In the genomic region with DNA sequence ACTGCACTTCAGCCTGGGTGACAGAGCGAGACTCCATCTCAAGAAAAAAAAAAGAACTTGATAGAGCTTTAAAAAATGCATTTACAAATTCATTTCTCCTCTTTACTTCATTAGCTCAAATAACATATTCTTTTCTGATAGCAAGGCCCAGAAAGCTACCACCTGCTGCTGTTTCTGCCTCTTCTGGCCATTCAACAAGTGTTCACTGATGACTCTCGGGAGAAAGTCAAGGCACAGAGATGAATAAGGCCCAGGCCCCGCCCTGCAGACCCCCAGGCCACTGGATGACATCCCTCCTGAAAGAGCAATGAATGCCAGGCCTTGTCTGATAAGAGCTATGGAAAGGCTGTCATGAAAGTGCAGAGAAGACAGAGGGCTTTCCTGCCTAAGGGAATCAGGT, we compare ENCODE assay signal across 14 cellular contexts. TPM values are rescaled to one million over a fixed set of nuclear protein-coding genes. Genes with fewer than 3 reads are reported as not detected.
A peak's percentile ranks its signal among the peaks of the same experiment; 100 is the strongest.
DNase-seq lines count a peak whose midpoint lies in the region; ATAC-seq and TF ChIP-seq lines count a peak whose summit lies in the region.
"Had no signal": no experiment of that assay in that cellular context is flagged by ENCODE, and none has a peak within 500 bp of the region (broad histone marks: within the 10 kb centered on the region; RNA-seq: fewer than 3 reads in every experiment).

No MANE protein-coding gene starts in this region.

- TF ChIP-seq CTCF in SK-N-SH (IDR thresholded peaks at IDR 0.05) (no peak), natural killer cell (IDR thresholded peaks at IDR 0.05) (no peak)

- H3K9me3 ChIP-seq in SK-N-SH: no peaks in the 10 kb centered on the region
- H3K9me3 ChIP-seq: HAP-1 had no signal

- no peak overlapping the region for H3K27ac ChIP-seq in SK-N-SH (ENCODE audit: low read depth in 2 of 2, low read length in 1 of 2)
- H3K27ac ChIP-seq: 22Rv1, C4-2B had no signal

- POLR2A ChIA-PET in SK-N-SH (lab: Yijun Ruan, JAX): no interaction called here
- POLR2A ChIA-PET in activated CD4-positive, alpha-beta memory T cell treated with anti-CD3 and anti-CD28 coated beads, Interleukin-2, amount 10 ng/mL, durations not matched to agents 7 days and 5 days (lab: Charles Lee): interaction anchor here (0.9 to 1.0 kb wide), 2 partner anchors 76 to 134 kb away, joined by 3 to 4 read pairs; no protein-coding TSS in a partner anchor

- TF ChIP-seq RAD21 in SK-N-SH (IDR thresholded peaks at IDR 0.05; ENCODE audit: low read length): no peak

- CTCF ChIA-PET in SK-N-SH (lab: Yijun Ruan, JAX): interaction anchor here (0.8 to 5.2 kb wide), 5 partner anchors 9 to 335 kb away, joined by 3 to 20 read pairs (median 5); no protein-coding TSS in a partner anchor
- CTCF ChIA-PET in activated CD4-positive, alpha-beta memory T cell treated with anti-CD3 and anti-CD28 coated beads, Interleukin-2, amount 10 ng/mL, durations not matched to agents 7 days and 5 days (lab: Charles Lee): interaction anchor here (1.2 to 3.4 kb wide), 4 partner anchors 9 to 335 kb away, joined by 5 to 15 read pairs (median 10); a partner anchor contains a TSS

- H3K79me2 ChIP-seq in SK-N-SH (ENCODE audit: insufficient read depth): no peaks in the 10 kb centered on the region

- H3K4me3 Mint-ChIP-seq in natural killer cell treated with Interleukin-12 subunit alpha and Interleukin-12 subunit beta and Interleukin-15 and Interleukin-18, amount 100 ng/mL, for 72 hours: peak overlapping the region; percentile 48
- H3K4me3 Mint-ChIP-seq in natural killer cell: no peak overlapping the region
- no peak overlapping the region for H3K4me3 Mint-ChIP-seq in activated CD4-positive, alpha-beta memory T cell treated with anti-CD3 and anti-CD28 coated beads, Interleukin-2, amount 10 ng/mL, durations not matched to agents 7 days and 5 days

- no peaks in the 10 kb centered on the region for H3K27me3 ChIP-seq in SK-N-SH (ENCODE audit: insufficient read depth)

- H3K4me2 ChIP-seq in SK-N-SH: 0 out of 2 replicates have a peak overlapping the region, but pooled peaks have one; percentile 0

- 81% methylated on average over 3 of the region's 3 CpGs for WGBS in SK-N-SH (ENCODE audit: low lambda C conversion rate)

- H3K9ac ChIP-seq in SK-N-SH: no peak overlapping the region

- no peak overlapping the region for H2AFZ ChIP-seq in SK-N-SH (ENCODE audit: low read depth)

- H3K27ac Mint-ChIP-seq in natural killer cell treated with Interleukin-12 subunit alpha and Interleukin-12 subunit beta and Interleukin-15 and Interleukin-18, amount 100 ng/mL, for 72 hours: peak overlapping the region in 1 of 2 donors; percentile 81
- no peak overlapping the region for H3K27ac Mint-ChIP-seq in natural killer cell
- H3K27ac Mint-ChIP-seq in activated CD4-positive, alpha-beta memory T cell treated with anti-CD3 and anti-CD28 coated beads, Interleukin-2, amount 10 ng/mL, durations not matched to agents 7 days and 5 days: peak overlapping the region; percentile 69

- H3K36me3 Mint-ChIP-seq in natural killer cell treated with Interleukin-12 subunit alpha and Interleukin-12 subunit beta and Interleukin-15 and Interleukin-18, amount 100 ng/mL, for 72 hours: no peaks in the 10 kb centered on the region
- H3K36me3 Mint-ChIP-seq in natural killer cell: no peaks in the 10 kb centered on the region
- no peaks in the 10 kb centered on the region for H3K36me3 Mint-ChIP-seq in activated CD4-positive, alpha-beta memory T cell treated with anti-CD3 and anti-CD28 coated beads, Interleukin-2, amount 10 ng/mL, durations not matched to agents 7 days and 5 days (ENCODE audit: low read depth)

- no peak for ATAC-seq in SK-N-SH treated with all-trans-retinoic acid at 6 μM for 48 hours
- no peak for ATAC-seq in natural killer cell treated with Interleukin-12 subunit alpha and Interleukin-12 subunit beta and Interleukin-15 and Interleukin-18, amount 100 ng/mL, for 72 hours
- ATAC-seq in natural killer cell: no peak
- ATAC-seq in GM18867 (IDR thresholded peaks at IDR 0.05; ENCODE audit: unreplicated experiment): no peak

- no peaks in the 10 kb centered on the region for H3K36me3 ChIP-seq in SK-N-SH (replicated peaks in 1 of 2; ENCODE audit: control insufficient read depth in 1 of 2, insufficient read depth in 2 of 2, low read length in 1 of 2)
- H3K36me3 ChIP-seq: HAP-1 had no signal

- H3K9me2 ChIP-seq in SK-N-SH: no peaks in the 10 kb centered on the region

- H3F3A ChIP-seq in SK-N-SH (replicated peaks; ENCODE audit: insufficient read depth): peaks cover under 1% of the 10 kb centered on the region

- intact Hi-C loops in natural killer cell (cut with micrococcal nuclease): no loop called here

- DNase-seq in SK-N-SH (no peak), natural killer cell (no peak), T-helper 2 cell (no peak), COR-L47 (lab: John Stamatoyannopoulos, UW) (no peak)
- no peak for DNase-seq in natural killer cell treated with Interleukin-12 subunit alpha and Interleukin-12 subunit beta and Interleukin-15 and Interleukin-18, amount 100 ng/mL, for 72 hours (ENCODE audit: low spot score)
- DNase-seq in activated CD4-positive, alpha-beta memory T cell treated with anti-CD3 and anti-CD28 coated beads, Interleukin-2, amount 10 ng/mL, durations not matched to agents 7 days and 5 days: no peak
- DNase-seq: Karpas-422, NCI-H1930, NCI-H2171 had no signal

- TF ChIP-seq EP300 in SK-N-SH (IDR thresholded peaks at IDR 0.05; ENCODE audit: borderline replicate concordance in 1 of 2, low read depth in 1 of 2, low read length in 1 of 2): no peak

- H3K4me1 Mint-ChIP-seq in natural killer cell treated with Interleukin-12 subunit alpha and Interleukin-12 subunit beta and Interleukin-15 and Interleukin-18, amount 100 ng/mL, for 72 hours (ENCODE audit: low read depth in 2 of 2): peaks cover 0 to 24% of the 10 kb centered on the region in 2 donors
- H3K4me1 Mint-ChIP-seq in natural killer cell: no peaks in the 10 kb centered on the region
- peaks cover 43% of the 10 kb centered on the region for H3K4me1 Mint-ChIP-seq in activated CD4-positive, alpha-beta memory T cell treated with anti-CD3 and anti-CD28 coated beads, Interleukin-2, amount 10 ng/mL, durations not matched to agents 7 days and 5 days

- no peaks in the 10 kb centered on the region for H3K9me3 Mint-ChIP-seq in natural killer cell treated with Interleukin-12 subunit alpha and Interleukin-12 subunit beta and Interleukin-15 and Interleukin-18, amount 100 ng/mL, for 72 hours
- no peaks in the 10 kb centered on the region for H3K9me3 Mint-ChIP-seq in natural killer cell
- no peaks in the 10 kb centered on the region for H3K9me3 Mint-ChIP-seq in activated CD4-positive, alpha-beta memory T cell treated with anti-CD3 and anti-CD28 coated beads, Interleukin-2, amount 10 ng/mL, durations not matched to agents 7 days and 5 days

- H3K4me3 ChIP-seq in SK-N-SH (ENCODE audit: low read depth in 2 of 2, low read length in 1 of 2): no peak overlapping the region
- H3K4me3 ChIP-seq: HAP-1 had no signal

- H3K4me1 ChIP-seq in SK-N-SH (ENCODE audit: control insufficient read depth in 1 of 2, insufficient read depth in 2 of 2, low read depth in 1 of 2, low read length in 1 of 2): peaks cover 0 to 17% of the 10 kb centered on the region in 2 experiments; a peak in 2 of 4 replicates
- H3K4me1 ChIP-seq: HAP-1 had no signal

- H3K27me3 Mint-ChIP-seq in natural killer cell treated with Interleukin-12 subunit alpha and Interleukin-12 subunit beta and Interleukin-15 and Interleukin-18, amount 100 ng/mL, for 72 hours: peaks cover 0 to 6% of the 10 kb centered on the region in 2 donors
- peaks cover 0 to 5% of the 10 kb centered on the region in 2 donors for H3K27me3 Mint-ChIP-seq in natural killer cell (ENCODE audit: low read depth in 2 of 2)
- no peaks in the 10 kb centered on the region for H3K27me3 Mint-ChIP-seq in activated CD4-positive, alpha-beta memory T cell treated with anti-CD3 and anti-CD28 coated beads, Interleukin-2, amount 10 ng/mL, durations not matched to agents 7 days and 5 days

- H4K20me1 ChIP-seq in SK-N-SH (ENCODE audit: insufficient read depth): no peaks in the 10 kb centered on the region

TF ChIP-seq in SK-N-SH, 30 proteins besides CTCF, POLR2A, EP300 and RAD21 (continues in another document):
- TF ChIP-seq RXRA (IDR thresholded peaks at IDR 0.05; ENCODE audit: borderline replicate concordance, low read depth) (no peak), SMC3 (IDR thresholded peaks at IDR 0.05; ENCODE audit: low read depth, low read length) (no peak), MXI1 (IDR thresholded peaks at IDR 0.05; ENCODE audit: low read depth, low read length) (no peak)

TF ChIP-seq in SK-N-SH treated with all-trans-retinoic acid at 6 μM for 48 hours, 23 proteins besides CTCF, POLR2A, EP300 and RAD21 (continues in another document):
- TF ChIP-seq, protein P1, sequence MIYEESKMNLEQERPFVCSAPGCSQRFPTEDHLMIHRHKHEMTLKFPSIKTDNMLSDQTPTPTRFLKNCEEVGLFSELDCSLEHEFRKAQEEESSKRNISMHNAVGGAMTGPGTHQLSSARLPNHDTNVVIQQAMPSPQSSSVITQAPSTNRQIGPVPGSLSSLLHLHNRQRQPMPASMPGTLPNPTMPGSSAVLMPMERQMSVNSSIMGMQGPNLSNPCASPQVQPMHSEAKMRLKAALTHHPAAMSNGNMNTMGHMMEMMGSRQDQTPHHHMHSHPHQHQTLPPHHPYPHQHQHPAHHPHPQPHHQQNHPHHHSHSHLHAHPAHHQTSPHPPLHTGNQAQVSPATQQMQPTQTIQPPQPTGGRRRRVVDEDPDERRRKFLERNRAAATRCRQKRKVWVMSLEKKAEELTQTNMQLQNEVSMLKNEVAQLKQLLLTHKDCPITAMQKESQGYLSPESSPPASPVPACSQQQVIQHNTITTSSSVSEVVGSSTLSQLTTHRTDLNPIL (CRISPR knock-in tag; IDR thresholded peaks at IDR 0.05; ENCODE audit: low read depth): no peak
- TF ChIP-seq ESRRG (CRISPR knock-in tag; IDR thresholded peaks at IDR 0.05) (no peak), BACH2 (CRISPR knock-in tag; IDR thresholded peaks at IDR 0.05; ENCODE audit: borderline replicate concordance) (no peak), PPARA (CRISPR knock-in tag; IDR thresholded peaks at IDR 0.05; ENCODE audit: borderline replicate concordance) (no peak)

RNA-seq across cellular contexts. Expression of a gene that starts 13.6 kb away (rescaled TPM):
- polyA plus RNA-seq in SK-N-SH (2012; rRNA removed): 13.0 and 18.6 TPM in 2 replicates
- 13.2 and 13.4 TPM in 2 replicates for polyA plus RNA-seq in SK-N-SH (2012; cell fraction: cytosol; rRNA removed)
- 27.3 and 45.4 TPM in 2 replicates for polyA plus RNA-seq in SK-N-SH (2012; cell fraction: nucleus; rRNA removed)
- total RNA-seq in natural killer cell treated with Interleukin-12 subunit alpha and Interleukin-12 subunit beta and Interleukin-15 and Interleukin-18, amount 100 ng/mL, for 72 hours: 10 to 100 TPM; 12.9 to 32.1 TPM
- total RNA-seq in natural killer cell: 10 to 100 TPM in 1 of 3 donors, 1 to 10 TPM in 2; 4.1 to 11.4 (median 5.7) TPM
- 1 to 10 TPM; 7.5 to 8.0 TPM for total RNA-seq in activated CD4-positive, alpha-beta memory T cell treated with anti-CD3 and anti-CD28 coated beads, Interleukin-2, amount 10 ng/mL, durations not matched to agents 7 days and 5 days
